18 cellular contexts compared by ENCODE assay signal in the genomic region with DNA sequence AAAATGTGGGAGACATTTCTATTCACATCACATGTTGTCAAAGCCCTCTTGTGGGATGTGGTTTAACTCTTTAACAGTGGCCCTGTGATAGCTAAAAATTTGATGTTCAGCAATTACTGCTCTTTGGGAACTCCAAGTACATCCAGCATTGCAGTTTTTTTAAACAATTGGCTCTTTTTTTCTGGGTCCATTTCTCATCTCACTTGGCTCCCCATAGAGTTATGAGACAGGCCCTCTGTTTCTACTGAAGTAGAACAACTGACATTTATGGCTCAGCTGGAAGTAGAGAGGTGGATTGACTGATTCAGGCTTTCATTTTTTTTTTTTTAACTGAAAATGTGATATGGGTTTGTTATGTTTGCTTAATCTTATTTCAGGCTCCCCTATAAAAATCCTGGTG.
"Had no signal": no experiment of that assay in that cellular context is flagged by ENCODE, and none has a peak within 500 bp of the region (broad histone marks: within the 10 kb centered on the region; RNA-seq: fewer than 3 reads in every experiment).

No MANE protein-coding gene starts in this region.

- H3K9me3 Mint-ChIP-seq: nephron; stimulated activated naive CD8-positive, alpha-beta T cell treated with anti-CD3 and anti-CD28 coated beads, Interleukin-15, Interleukin-2, amounts not matched to agents 100 ng/mL and 50 ng/mL, for 24 hours had no signal

- DNase-seq: activated CD4-positive, alpha-beta T cell treated with anti-CD3 and anti-CD28 coated beads for 1 hour; activated CD4-positive, alpha-beta T cell treated with anti-CD3 and anti-CD28 coated beads, Interleukin-2, amount 50 U/mL, for 4 hours; activated naive CD4-positive, alpha-beta T cell treated with Interleukin-2 at 50 U/mL for 16 hours; activated T-cell treated with anti-CD3 and anti-CD28 coated beads for 4 hours; aorta; dermis blood vessel endothelial cell; islet precursor cell; mesendoderm; occipital lobe; spleen had no signal

- H3K27me3 ChIP-seq: breast epithelium, hepatocyte, spleen had no signal

- H3K4me1 ChIP-seq: breast epithelium, prostate gland had no signal

- H3K27me3 Mint-ChIP-seq: stimulated activated naive CD8-positive, alpha-beta T cell treated with anti-CD3 and anti-CD28 coated beads, Interleukin-15, Interleukin-2, amounts not matched to agents 100 ng/mL and 50 ng/mL, for 24 hours had no signal

- H3K9me3 ChIP-seq: breast epithelium, prostate gland, spleen, thoracic aorta had no signal

- ATAC-seq: sciatic nerve had no signal

- H3K36me3 ChIP-seq: breast epithelium, prostate gland, spleen, thoracic aorta had no signal

- H3K4me3 Mint-ChIP-seq: nephron; stimulated activated naive CD8-positive, alpha-beta T cell treated with anti-CD3 and anti-CD28 coated beads, Interleukin-15, Interleukin-2, amounts not matched to agents 100 ng/mL and 50 ng/mL, for 24 hours had no signal

- H3K4me3 ChIP-seq: breast epithelium, hepatocyte, prostate gland, spleen, thoracic aorta had no signal

- H3K27ac ChIP-seq: breast epithelium, epithelial cell of prostate, hepatocyte, prostate gland, spleen, thoracic aorta had no signal

- H3K27ac Mint-ChIP-seq: stimulated activated naive CD8-positive, alpha-beta T cell treated with anti-CD3 and anti-CD28 coated beads, Interleukin-15, Interleukin-2, amounts not matched to agents 100 ng/mL and 50 ng/mL, for 24 hours had no signal
